1 cellular context compared by ENCODE assay signal in genomic region chr11:409600-410471, GRCh38.
TF ChIP-seq lines count a peak whose summit lies in the region.

No MANE protein-coding gene starts in this region.

TF ChIP-seq in HepG2, 621 proteins besides CTCF, POLR2A, EP300 and RAD21 (continued from another document and continues in another):
- no peak; the same call in 1 of the 2 replicates for TF ChIP-seq STAT6 (CRISPR knock-in tag; IDR thresholded peaks at IDR 0.05; ENCODE audit: borderline replicate concordance)
- no peak for TF ChIP-seq ZNF3 (CRISPR knock-in tag; IDR thresholded peaks at IDR 0.05)
- peak; percentile 52; the same call in 1 of the 2 replicates for TF ChIP-seq TFDP1 (CRISPR knock-in tag; IDR thresholded peaks at IDR 0.05; ENCODE audit: borderline replicate concordance)
- TF ChIP-seq ZNF691 (CRISPR knock-in tag; IDR thresholded peaks at IDR 0.05; ENCODE audit: borderline replicate concordance, low read depth), result peak; percentile 83; the same call in 1 of the 2 replicates
- TF ChIP-seq ZNF629 (CRISPR knock-in tag; conservative IDR thresholded peaks at IDR 0.05), result no peak; the same call in 1 of the 2 replicates
- no peak for TF ChIP-seq TAF15 (IDR thresholded peaks at IDR 0.05; ENCODE audit: low read depth, low read length, poor library complexity, severe bottlenecking)
- peak; percentile 72; the same call in 1 of the 2 replicates for TF ChIP-seq POLR2G (IDR thresholded peaks at IDR 0.05; ENCODE audit: low read depth, low read length)
- no peak for TF ChIP-seq RBAK (CRISPR knock-in tag; IDR thresholded peaks at IDR 0.05)
- TF ChIP-seq AKAP8 (CRISPR knock-in tag; IDR thresholded peaks at IDR 0.05), result peak; percentile 97
- TF ChIP-seq GLI4 (CRISPR knock-in tag; IDR thresholded peaks at IDR 0.05; ENCODE audit: borderline replicate concordance), result no peak
- TF ChIP-seq PHF21A (CRISPR knock-in tag; IDR thresholded peaks at IDR 0.05), result peak; percentile 72; the same call in 1 of the 2 replicates
- TF ChIP-seq HMG20A (CRISPR knock-in tag; IDR thresholded peaks at IDR 0.05; ENCODE audit: borderline replicate concordance), result no peak
- no peak for TF ChIP-seq RBM39 (IDR thresholded peaks at IDR 0.05; ENCODE audit: low read depth, low read length, poor library complexity, severe bottlenecking)
- TF ChIP-seq KLF16 (CRISPR knock-in tag; IDR thresholded peaks at IDR 0.05), result 0 out of 4 replicates have a peak, but pooled peaks of 1 of the 2 experiments have one; percentile 33
- 0 out of 2 replicates have a peak, but pooled peaks have one; percentile 26 for TF ChIP-seq SP5 (CRISPR knock-in tag; IDR thresholded peaks at IDR 0.05; ENCODE audit: borderline replicate concordance, low read depth)
- TF ChIP-seq BHLHE40 (IDR thresholded peaks at IDR 0.05; ENCODE audit: low read length), result no peak
- no peak; the same call in 1 of the 2 replicates for TF ChIP-seq ZFY (CRISPR knock-in tag; IDR thresholded peaks at IDR 0.05)
- no peak for TF ChIP-seq SIX1 (CRISPR knock-in tag; IDR thresholded peaks at IDR 0.05; ENCODE audit: borderline replicate concordance)
- TF ChIP-seq, protein P1, sequence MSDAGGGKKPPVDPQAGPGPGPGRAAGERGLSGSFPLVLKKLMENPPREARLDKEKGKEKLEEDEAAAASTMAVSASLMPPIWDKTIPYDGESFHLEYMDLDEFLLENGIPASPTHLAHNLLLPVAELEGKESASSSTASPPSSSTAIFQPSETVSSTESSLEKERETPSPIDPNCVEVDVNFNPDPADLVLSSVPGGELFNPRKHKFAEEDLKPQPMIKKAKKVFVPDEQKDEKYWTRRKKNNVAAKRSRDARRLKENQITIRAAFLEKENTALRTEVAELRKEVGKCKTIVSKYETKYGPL (CRISPR knock-in tag; IDR thresholded peaks at IDR 0.05), result no peak
- TF ChIP-seq ZNF850 (CRISPR knock-in tag; conservative IDR thresholded peaks at IDR 0.05), result no peak
- peak; percentile 60; the same call in 1 of the 2 replicates for TF ChIP-seq NCOA2 (CRISPR knock-in tag; IDR thresholded peaks at IDR 0.05)
- no peak for TF ChIP-seq MIER3 (CRISPR knock-in tag; IDR thresholded peaks at IDR 0.05; ENCODE audit: borderline replicate concordance)
- no peak for TF ChIP-seq HNRNPUL1 (IDR thresholded peaks at IDR 0.05; ENCODE audit: low read depth, low read length)
- TF ChIP-seq GZF1 (CRISPR knock-in tag; IDR thresholded peaks at IDR 0.05), result 0 out of 2 replicates have a peak, but pooled peaks have one; percentile 47
- TF ChIP-seq ATAD3A (CRISPR knock-in tag; IDR thresholded peaks at IDR 0.05), result no peak
- no peak for TF ChIP-seq ZNF451 (CRISPR knock-in tag; IDR thresholded peaks at IDR 0.05)
- no peak for TF ChIP-seq MLX (CRISPR knock-in tag; IDR thresholded peaks at IDR 0.05)
- no peak for TF ChIP-seq ZNF530 (CRISPR knock-in tag; IDR thresholded peaks at IDR 0.05; ENCODE audit: low read depth)
- no peak for TF ChIP-seq POGK (CRISPR knock-in tag; conservative IDR thresholded peaks at IDR 0.05)
- 0 out of 2 replicates have a peak, but pooled peaks have one; percentile 3 for TF ChIP-seq MNT (IDR thresholded peaks at IDR 0.05)
- TF ChIP-seq ZNF383 (CRISPR knock-in tag; IDR thresholded peaks at IDR 0.05; ENCODE audit: borderline replicate concordance), result no peak
- no peak for TF ChIP-seq PHB2 (IDR thresholded peaks at IDR 0.05; ENCODE audit: partially characterized antibody)
- no peak for TF ChIP-seq PRDM15 (CRISPR knock-in tag; IDR thresholded peaks at IDR 0.05)
- TF ChIP-seq HDAC2 (CRISPR knock-in tag; IDR thresholded peaks at IDR 0.05), result peak; percentile 63; the same call in 1 of the 2 replicates
- TF ChIP-seq MED8 (CRISPR knock-in tag; IDR thresholded peaks at IDR 0.05; ENCODE audit: insufficient replicate concordance), result peak; percentile 14
- TF ChIP-seq ZBTB20 (CRISPR knock-in tag; IDR thresholded peaks at IDR 0.05; ENCODE audit: borderline replicate concordance, low read depth), result no peak
- no peak for TF ChIP-seq ZMYM2 (CRISPR knock-in tag; IDR thresholded peaks at IDR 0.05)
- no peak for TF ChIP-seq RNF219 (CRISPR knock-in tag; IDR thresholded peaks at IDR 0.05)
- TF ChIP-seq SOX13 (IDR thresholded peaks at IDR 0.05), result no peak
- TF ChIP-seq SOX13 (CRISPR knock-in tag; conservative IDR thresholded peaks at IDR 0.05 in 1 of 2, IDR thresholded peaks at IDR 0.05 in 1 of 2), result no peak; a peak in 1 of 4 replicates
- no peak for TF ChIP-seq NFE2L1 (CRISPR knock-in tag; IDR thresholded peaks at IDR 0.05; ENCODE audit: borderline replicate concordance)
- 0 out of 2 replicates have a peak, but pooled peaks have one; percentile 53 for TF ChIP-seq HOXD1 (CRISPR knock-in tag; IDR thresholded peaks at IDR 0.05)
- no peak for TF ChIP-seq ZNF256 (CRISPR knock-in tag; conservative IDR thresholded peaks at IDR 0.05)
- no peak for TF ChIP-seq SP2 (CRISPR knock-in tag; IDR thresholded peaks at IDR 0.05)
- no peak for TF ChIP-seq ZNF639 (CRISPR knock-in tag; conservative IDR thresholded peaks at IDR 0.05)
- 0 out of 2 replicates have a peak, but pooled peaks have one; percentile 39 for TF ChIP-seq ZNF746 (CRISPR knock-in tag; IDR thresholded peaks at IDR 0.05)
